Comparison of ENCODE assay signal across 7 cellular contexts in the genomic region with DNA sequence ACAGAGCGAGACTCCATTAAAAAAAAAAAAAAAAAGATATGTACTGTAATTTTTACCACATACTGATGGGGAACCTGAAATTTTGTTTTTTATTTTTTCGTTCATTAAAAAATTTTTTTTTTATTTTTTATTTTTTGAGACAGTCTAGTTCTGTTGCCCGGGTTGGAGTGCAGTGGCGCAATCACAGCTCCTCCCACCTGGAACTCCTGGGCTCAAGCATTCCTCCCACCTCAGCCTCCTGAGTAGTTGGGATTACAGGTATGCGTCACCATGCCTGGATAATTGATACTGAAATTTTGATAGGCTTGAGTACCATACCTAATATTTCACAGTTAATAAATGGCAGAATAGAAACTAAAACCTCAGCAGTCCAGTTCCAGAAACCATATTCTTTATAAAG.
"Had no signal": no experiment of that assay in that cellular context is flagged by ENCODE, and none has a peak within 500 bp of the region (broad histone marks: within the 10 kb centered on the region; RNA-seq: fewer than 3 reads in every experiment).

No MANE protein-coding gene starts in this region.

- DNase-seq: GDM1, GF-D8 had no signal

- FAIRE-seq: G401.6, GM12878, GM12891, GM12892, GM18507 had no signal

- H3K4me3 ChIP-seq: GM12878 had no signal
